In genomic region chr2:72886505-72887031, GRCh38 we compare ENCODE assay signal across 7 cellular contexts. TPM values are rescaled to one million over a fixed set of nuclear protein-coding genes. Genes with fewer than 3 reads are reported as not detected.
DNase-seq lines count a peak whose midpoint lies in the region; ATAC-seq, FAIRE-seq and TF ChIP-seq lines count a peak whose summit lies in the region.

No MANE protein-coding gene starts in this region.

- ATAC-seq in T-helper 17 cell (no peak), HG03045 (IDR thresholded peaks at IDR 0.05; ENCODE audit: unreplicated experiment) (no peak)

- no peak for FAIRE-seq in GM12891 (lab: Jason Lieb, UNC)

- H3K4me3 Mint-ChIP-seq in T-helper 17 cell (peak overlapping the region; percentile 78), glutamatergic neuron (ENCODE audit: unreplicated experiment) (peak overlapping the region; percentile 89)

- DNase-seq in T-helper 17 cell (no peak), glutamatergic neuron (no peak), spleen (no peak), GM12891 (ENCODE audit: insufficient read length, low spot score) (no peak), cerebellar cortex (ENCODE audit: low spot score) (no peak)

- H3K9me3 ChIP-seq in HEK293 (ENCODE audit: control insufficient read depth, insufficient read depth, low read depth, low read length): no peaks in the 10 kb centered on the region
- H3K9me3 ChIP-seq in T-helper 17 cell (ENCODE audit: control insufficient read depth, low read length, poor library complexity, severe bottlenecking): no peaks in the 10 kb centered on the region
- H3K9me3 ChIP-seq in spleen: no peaks in the 10 kb centered on the region

- TF ChIP-seq CTCF in HEK293 (tag by site-specific recombination; IDR thresholded peaks at IDR 0.05) (no peak), glutamatergic neuron (IDR thresholded peaks at IDR 0.05; ENCODE audit: partially characterized antibody, unreplicated experiment) (no peak), spleen (IDR thresholded peaks at IDR 0.05 in 8 of 11, conservative IDR thresholded peaks at IDR 0.05 in 3 of 11) (no peak)

- H3K36me3 ChIP-seq in HEK293 (ENCODE audit: control insufficient read depth in 2 of 2, insufficient read depth in 1 of 2, low read length in 2 of 2) (peaks cover 0 to 11% of the 10 kb centered on the region in 2 experiments; a peak in 2 of 3 replicates), spleen (peaks cover 0 to 5% (median 0%) of the 10 kb centered on the region in 6 donors)

- WGBS in spleen, 5 donors: 50 to 59% (median 55%) methylated on average over 7 of the region's 7 CpGs

- peaks cover 0 to 81% (median 17%) of the 10 kb centered on the region in 7 donors for H3K27me3 ChIP-seq in spleen (replicated peaks in 1 of 7)

- POLR2A ChIA-PET in HEK293 (lab: Yijun Ruan, JAX): interaction anchor here (0.8 to 1.9 kb wide), 3 partner anchors 31 to 347 kb away, joined by 3 to 9 read pairs (median 6); partner anchors contain the start of genes CCT7, EMX1 and PRADC1

- TF ChIP-seq POLR2A in spleen (IDR thresholded peaks at IDR 0.05): no peak
- TF ChIP-seq POLR2A in GM12891 (IDR thresholded peaks at IDR 0.05; ENCODE audit: low read depth, low read length): no peak

- H3K27me3 Mint-ChIP-seq in T-helper 17 cell (peaks cover 62% of the 10 kb centered on the region), glutamatergic neuron (ENCODE audit: unreplicated experiment) (peaks cover 18% of the 10 kb centered on the region)

- H3K36me3 Mint-ChIP-seq in T-helper 17 cell (ENCODE audit: low read depth) (peaks cover 3% of the 10 kb centered on the region), glutamatergic neuron (ENCODE audit: unreplicated experiment) (no peaks in the 10 kb centered on the region)

- H3K4me3 ChIP-seq in HEK293 (ENCODE audit: low read depth, low read length) (peak overlapping the region; percentile 55), spleen (peak overlapping the region; percentile 49 to 91 (median 68))

- no peak overlapping the region for H3K27ac Mint-ChIP-seq in T-helper 17 cell
- H3K27ac Mint-ChIP-seq in glutamatergic neuron (ENCODE audit: unreplicated experiment): no peak overlapping the region

- CTCF ChIA-PET in HEK293 (lab: Yijun Ruan, JAX): interaction anchor here (0.6 to 3.2 kb wide), 16 partner anchors 10 to 326 kb away, joined by 3 to 44 read pairs (median 7); no protein-coding TSS in a partner anchor

- peaks cover 8% of the 10 kb centered on the region for H3K9me3 Mint-ChIP-seq in glutamatergic neuron (ENCODE audit: unreplicated experiment)

- intact Hi-C loops in spleen (cut with DNase I; ENCODE audit: low total_unique reads): no loop called here

- H3K4me1 ChIP-seq in HEK293 (ENCODE audit: control insufficient read depth, insufficient read depth, low read length): no peaks in the 10 kb centered on the region
- H3K4me1 ChIP-seq in spleen: peaks cover 5 to 36% (median 24%) of the 10 kb centered on the region in 6 donors

- H3K27ac ChIP-seq in HEK293 (ENCODE audit: extremely low read depth, low read depth, low read length) (no peak overlapping the region; the same call in 1 of the 2 replicates), spleen (peak overlapping the region in 7 of 8 donors; percentile 65 to 85 (median 80))

- H3K4me1 Mint-ChIP-seq in T-helper 17 cell (peaks cover 12% of the 10 kb centered on the region), glutamatergic neuron (ENCODE audit: low read depth, unreplicated experiment) (no peaks in the 10 kb centered on the region)

TF ChIP-seq in HEK293, 187 proteins besides CTCF, POLR2A, EP300 and RAD21:
- TF ChIP-seq ZBTB17 (tag by site-specific recombination; IDR thresholded peaks at IDR 0.05) (0 out of 2 replicates have a peak, but pooled peaks have one; percentile 22), ZNF354C (tag by site-specific recombination; IDR thresholded peaks at IDR 0.05; ENCODE audit: borderline replicate concordance, low read depth) (no peak), ZNF335 (tag by site-specific recombination; conservative IDR thresholded peaks at IDR 0.05) (peak; percentile 9; the same call in 1 of the 2 replicates)

TF ChIP-seq in GM12891, 5 proteins besides CTCF, POLR2A, EP300 and RAD21:
- TF ChIP-seq PAX5 (IDR thresholded peaks at IDR 0.05; ENCODE audit: insufficient read depth, low read length, severe bottlenecking) (no peak), SPI1 (IDR thresholded peaks at IDR 0.05; ENCODE audit: low read depth, low read length) (no peak), POU2F2 (IDR thresholded peaks at IDR 0.05; ENCODE audit: low read depth, low read length) (no peak), TAF1 (IDR thresholded peaks at IDR 0.05; ENCODE audit: low read depth, low read length) (no peak), POLR2AphosphoS5 (IDR thresholded peaks at IDR 0.05; ENCODE audit: low read depth, low read length) (no peak)

RNA-seq across cellular contexts. Expression of gene SPR, which starts 0.6 kb away (rescaled TPM):
- total RNA-seq in T-helper 17 cell (1 to 10 TPM in 1 of 2 donors, under 1 TPM in 1; 0.60 to 1.1 TPM), glutamatergic neuron (ENCODE audit: unreplicated experiment) (1.7 TPM), spleen (10 to 100 TPM in 3 of 7 donors, 1 to 10 TPM in 4; 8.4 to 22.6 (median 9.6) TPM)
- 10 to 100 TPM in 2 of 3 donors, 1 to 10 TPM in 1; 3.9 to 12.1 (median 10.0) TPM for polyA plus RNA-seq in spleen
- polyA plus RNA-seq in GM12891 (2012; ENCODE audit: low read depth, missing spikeins): 0.27 TPM

RNA-seq across cellular contexts. Expression of gene EMX1, which starts 30.8 kb away (rescaled TPM):
- total RNA-seq in T-helper 17 cell: not detected
- 0.54 TPM for total RNA-seq in glutamatergic neuron (ENCODE audit: unreplicated experiment)
- not detected for total RNA-seq in spleen
- polyA plus RNA-seq in spleen: not detected
- 1.0 TPM for polyA plus RNA-seq in GM12891 (2012; ENCODE audit: low read depth, missing spikeins)
